8 cellular contexts compared by ENCODE assay signal in the genomic region with DNA sequence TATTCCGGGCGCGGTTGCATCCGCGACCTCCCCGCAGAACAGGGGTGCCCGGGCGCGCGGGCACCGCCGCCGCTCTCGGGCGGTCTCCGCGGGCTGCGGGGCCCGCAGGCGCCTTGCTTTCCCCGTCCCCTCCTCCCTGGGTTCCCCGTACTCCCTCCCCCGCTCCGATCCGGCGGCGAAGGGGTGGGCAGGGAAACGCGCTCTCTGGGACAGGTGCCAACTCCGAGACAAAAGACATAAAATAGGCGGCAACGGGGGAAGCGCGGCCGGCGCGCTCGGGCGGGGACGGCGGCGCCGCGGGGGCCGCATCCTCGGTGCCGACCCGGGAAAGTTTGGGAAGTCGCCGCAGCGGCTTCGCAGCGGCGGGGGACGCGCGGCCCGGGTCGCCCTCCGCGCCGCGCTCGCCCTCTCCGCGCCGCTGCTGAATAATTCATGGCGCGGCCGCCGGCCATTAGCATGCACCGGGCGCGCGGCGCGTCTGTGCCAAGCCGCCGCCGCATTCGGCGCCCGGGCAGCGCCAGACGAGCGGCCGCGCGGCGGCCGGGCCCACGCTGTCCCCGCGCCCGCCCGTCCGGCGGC.
DNase-seq lines count a peak whose midpoint lies in the region; ATAC-seq and TF ChIP-seq lines count a peak whose summit lies in the region.

No MANE protein-coding gene starts in this region.

- peak; percentile 65 for ATAC-seq in gastroesophageal sphincter
- ATAC-seq in HG02678 (IDR thresholded peaks at IDR 0.05; ENCODE audit: unreplicated experiment): no peak

- peak in 1 of 4 experiments; percentile 7 for TF ChIP-seq CTCF in gastroesophageal sphincter (IDR thresholded peaks at IDR 0.05)
- no peak for TF ChIP-seq CTCF in tibial artery (IDR thresholded peaks at IDR 0.05)

- H3K27ac Mint-ChIP-seq in activated naive CD4-positive, alpha-beta T cell treated with anti-CD3 and anti-CD28 coated beads for 36 hours: peak overlapping the region; percentile 87

- H3K9me3 ChIP-seq in gastroesophageal sphincter (no peaks in the 10 kb centered on the region), neuron (ENCODE audit: low read length) (no peaks in the 10 kb centered on the region), tibial artery (no peaks in the 10 kb centered on the region)

- H3K27ac ChIP-seq in gastroesophageal sphincter (peak overlapping the region; percentile 91 to 99 (median 98)), tibial artery (peak overlapping the region; percentile 97 to 99)

- H3K4me3 Mint-ChIP-seq in activated naive CD4-positive, alpha-beta T cell treated with anti-CD3 and anti-CD28 coated beads for 36 hours: peak overlapping the region; percentile 83

- DNase-seq in DMS 273 (lab: John Stamatoyannopoulos, UW; ENCODE audit: unreplicated experiment) (peak; percentile 95), HK-2 (ENCODE audit: unreplicated experiment) (peak; percentile 86), tibial artery (peak; percentile 92 to 96)
- DNase-seq in activated naive CD4-positive, alpha-beta T cell treated with anti-CD3 and anti-CD28 coated beads for 36 hours: peak; percentile 76

- H3K4me1 ChIP-seq in gastroesophageal sphincter: peaks cover 0 to 64% (median 27%) of the 10 kb centered on the region in 3 donors
- H3K4me1 ChIP-seq in neuron (ENCODE audit: insufficient read depth, low read length): no peaks in the 10 kb centered on the region
- peaks cover 0 to 55% (median 35%) of the 10 kb centered on the region in 4 donors for H3K4me1 ChIP-seq in tibial artery

- H3K36me3 ChIP-seq in gastroesophageal sphincter (no peaks in the 10 kb centered on the region), neuron (ENCODE audit: insufficient read depth, low read length) (no peaks in the 10 kb centered on the region), tibial artery (peaks cover 0 to 18% (median 5%) of the 10 kb centered on the region in 3 donors)

- peaks cover 50% of the 10 kb centered on the region for H3K4me1 Mint-ChIP-seq in activated naive CD4-positive, alpha-beta T cell treated with anti-CD3 and anti-CD28 coated beads for 36 hours (ENCODE audit: low read depth)

- H3K4me3 ChIP-seq in gastroesophageal sphincter (peak overlapping the region; percentile 63 to 91), neuron (ENCODE audit: low read length) (peak overlapping the region; percentile 34), tibial artery (peak overlapping the region; percentile 85 to 90)

- no peaks in the 10 kb centered on the region for H3K27me3 ChIP-seq in gastroesophageal sphincter
- H3K27me3 ChIP-seq in neuron (ENCODE audit: insufficient read depth, low read length): peaks cover 93% of the 10 kb centered on the region
- no peaks in the 10 kb centered on the region for H3K27me3 ChIP-seq in tibial artery

- no peak for TF ChIP-seq EP300 in gastroesophageal sphincter (IDR thresholded peaks at IDR 0.05)

- CTCF ChIA-PET in activated naive CD4-positive, alpha-beta T cell treated with anti-CD3 and anti-CD28 coated beads for 36 hours (lab: Charles Lee): no interaction called here

- H3K36me3 Mint-ChIP-seq in activated naive CD4-positive, alpha-beta T cell treated with anti-CD3 and anti-CD28 coated beads for 36 hours (ENCODE audit: low read depth): no peaks in the 10 kb centered on the region

- intact Hi-C loops in activated naive CD4-positive, alpha-beta T cell treated with anti-CD3 and anti-CD28 coated beads for 36 hours (cut with micrococcal nuclease): loop anchor here (1.0 to 2.0 kb wide), 3 partner anchors 36 to 225 kb away; partner anchors contain the start of gene GTSE1
- intact Hi-C loops in tibial artery (cut with DNase I; ENCODE audit: low total_unique reads): no loop called here

- H3K9me3 Mint-ChIP-seq in activated naive CD4-positive, alpha-beta T cell treated with anti-CD3 and anti-CD28 coated beads for 36 hours: no peaks in the 10 kb centered on the region

- peak; percentile 69 for TF ChIP-seq POLR2A in gastroesophageal sphincter (IDR thresholded peaks at IDR 0.05)

- 0% methylated on average over 4 of the region's 98 CpGs; no CpG with 5 or more reads in 1 of the 2 donors for WGBS in gastroesophageal sphincter (ENCODE audit: low coverage in 1 of 2), 2 donors

- no peak overlapping the region for H2AFZ ChIP-seq in neuron (ENCODE audit: low read depth, low read length)

- H3K27me3 Mint-ChIP-seq in activated naive CD4-positive, alpha-beta T cell treated with anti-CD3 and anti-CD28 coated beads for 36 hours (ENCODE audit: low read depth): no peaks in the 10 kb centered on the region

TF ChIP-seq in PFSK-1, 5 proteins besides CTCF, POLR2A, EP300 and RAD21:
- 0 out of 2 replicates have a peak, but pooled peaks have one; percentile 62 for TF ChIP-seq TAF1 (IDR thresholded peaks at IDR 0.05; ENCODE audit: borderline replicate concordance, insufficient read depth, low read length)
- TF ChIP-seq SIN3A (IDR thresholded peaks at IDR 0.05; ENCODE audit: borderline replicate concordance, insufficient read depth, low read length): 0 out of 2 replicates have a peak, but pooled peaks have one; percentile 64
- TF ChIP-seq FOXP2 (optimal IDR thresholded peaks at IDR 0.05; ENCODE audit: borderline replicate concordance, extremely low read depth, extremely low read length, insufficient read depth): peak; percentile 79
- TF ChIP-seq POLR2AphosphoS5 (IDR thresholded peaks at IDR 0.05; ENCODE audit: low read depth, low read length): peak; percentile 56; the same call in 1 of the 2 replicates
- TF ChIP-seq REST (IDR thresholded peaks at IDR 0.05; ENCODE audit: insufficient read depth in 1 of 2, low read depth in 2 of 2, low read length in 2 of 2): peak in 1 of 2 experiments; percentile 44; a peak in 1 of 4 replicates

Comparison
In these comparisons a context has a peak if more than half of its experiments do, and no peak if none do; other contexts are left out.
1. H3K4me3 ChIP-seq: peak in every context shown above with its lines; median percentile 88 in tibial artery; 77 in gastroesophageal sphincter; 34 in neuron.